ENCODE assay signal across 16 cellular contexts in genomic region chr11:29009426-29009825, GRCh38.
"Had no signal": no experiment of that assay in that cellular context is flagged by ENCODE, and none has a peak within 500 bp of the region (broad histone marks: within the 10 kb centered on the region; RNA-seq: fewer than 3 reads in every experiment).

No MANE protein-coding gene starts in this region.

- DNase-seq: activated B cell treated with CpG ODN at 0.5 μM for 24 hours; activated CD4-positive, alpha-beta memory T cell treated with anti-CD3 and anti-CD28 coated beads, Interleukin-2, amount 10 ng/mL, durations not matched to agents 7 days and 5 days; activated CD4-positive, alpha-beta T cell treated with anti-CD3 and anti-CD28 coated beads for 4 hours; activated CD8-positive, alpha-beta memory T cell treated with anti-CD3 and anti-CD28 coated beads, Interleukin-2, amount 10 ng/mL, durations not matched to agents 7 days and 5 days; activated naive CD4-positive, alpha-beta T cell treated with anti-CD3 and anti-CD28 coated beads for 36 hours; activated T-cell treated with anti-CD3 and anti-CD28 coated beads, Interleukin-2, amount 50 U/mL, for 1 hour; body of pancreas; hypothalamus; islet precursor cell; nephron progenitor cell; nucleus accumbens; sigmoid colon; stimulated activated naive B cell treated with anti-CD40 and anti-IgM and Interleukin-4, amounts not matched to agents 10 μg/mL and 1 μg/mL and 100 μg/mL, for 72 hours; upper lobe of right lung had no signal

- ATAC-seq: activated CD8-positive, alpha-beta memory T cell treated with anti-CD3 and anti-CD28 coated beads, Interleukin-2, amount 10 ng/mL, durations not matched to agents 7 days and 5 days; activated T-helper 17 cell treated with anti-CD3 and anti-CD28 coated beads, Interleukin-2, amount 50 U/mL, for 72 hours; body of pancreas; stimulated activated naive B cell treated with anti-CD40 and anti-IgM and Interleukin-4, amounts not matched to agents 10 μg/mL and 1 μg/mL and 100 μg/mL, for 72 hours; upper lobe of right lung had no signal

- H3K4me3 ChIP-seq: body of pancreas, lung, sigmoid colon, upper lobe of right lung had no signal
